Comparison of ENCODE assay signal across 2 cellular contexts in genomic region chr1:161790587-161791317, GRCh38.
TF ChIP-seq lines count a peak whose summit lies in the region.

No MANE protein-coding gene starts in this region.

TF ChIP-seq in HEK293, 187 proteins besides CTCF, POLR2A, EP300 and RAD21 (continued from another document):
- TF ChIP-seq HOXD13 (CRISPR knock-in tag; IDR thresholded peaks at IDR 0.05; ENCODE audit: borderline replicate concordance) = no peak
- no peak for TF ChIP-seq ZNF302 (tag by site-specific recombination; IDR thresholded peaks at IDR 0.05; ENCODE audit: low read depth)
- peak; percentile 93 for TF ChIP-seq ZSCAN4 (tag by site-specific recombination; IDR thresholded peaks at IDR 0.05)
- 0 out of 2 replicates have a peak, but pooled peaks have one; percentile 10 for TF ChIP-seq WT1 (tag by site-specific recombination; IDR thresholded peaks at IDR 0.05)
- TF ChIP-seq ZNF548 (tag by site-specific recombination; IDR thresholded peaks at IDR 0.05) = no peak
- TF ChIP-seq ZNF148 (tag by site-specific recombination; IDR thresholded peaks at IDR 0.05; ENCODE audit: borderline replicate concordance) = no peak
- TF ChIP-seq ZBTB11 (tag by site-specific recombination; conservative IDR thresholded peaks at IDR 0.05; ENCODE audit: low read depth) = no peak
- no peak for TF ChIP-seq ZNF776 (tag by site-specific recombination; IDR thresholded peaks at IDR 0.05; ENCODE audit: borderline replicate concordance)
- no peak for TF ChIP-seq TRIM28 (IDR thresholded peaks at IDR 0.05; ENCODE audit: borderline replicate concordance, low read length)

TF ChIP-seq in K562, 482 proteins besides CTCF, POLR2A, EP300 and RAD21:
- TF ChIP-seq ZNF407 (IDR thresholded peaks at IDR 0.05; ENCODE audit: low read depth) = no peak
- TF ChIP-seq ELK3 (CRISPR knock-in tag; IDR thresholded peaks at IDR 0.05) = no peak
- 0 out of 2 replicates have a peak, but pooled peaks have one; percentile 37 for TF ChIP-seq SUPT5H (IDR thresholded peaks at IDR 0.05)
- no peak for TF ChIP-seq MED1 (CRISPR knock-in tag; IDR thresholded peaks at IDR 0.05; ENCODE audit: borderline replicate concordance)
- TF ChIP-seq RHOXF2B (CRISPR knock-in tag; conservative IDR thresholded peaks at IDR 0.05) = no peak
- TF ChIP-seq IRF9 (tag; IDR thresholded peaks at IDR 0.05) = 0 out of 2 replicates have a peak, but pooled peaks have one; percentile 26
- peak; percentile 85 for TF ChIP-seq CEBPB (tag; IDR thresholded peaks at IDR 0.05)
- TF ChIP-seq NFIX (CRISPR knock-in tag; IDR thresholded peaks at IDR 0.05; ENCODE audit: low read depth) = no peak
- no peak for TF ChIP-seq CEBPG (CRISPR knock-in tag; IDR thresholded peaks at IDR 0.05)
- peak; percentile 57 to 67; a peak in 3 of 4 replicates for TF ChIP-seq CEBPG (tag; conservative IDR thresholded peaks at IDR 0.05 in 1 of 2, IDR thresholded peaks at IDR 0.05 in 1 of 2)
- TF ChIP-seq CHD1 (IDR thresholded peaks at IDR 0.05; ENCODE audit: low read length) = no peak
- TF ChIP-seq MCM7 (IDR thresholded peaks at IDR 0.05) = no peak
- no peak for TF ChIP-seq TAF7 (tag; IDR thresholded peaks at IDR 0.05)
- no peak for TF ChIP-seq CTBP1 (IDR thresholded peaks at IDR 0.05; ENCODE audit: borderline replicate concordance)
- no peak for TF ChIP-seq U2AF2 (optimal IDR thresholded peaks at IDR 0.05; ENCODE audit: low read depth, low read length)
- no peak for TF ChIP-seq SAFB2 (IDR thresholded peaks at IDR 0.05; ENCODE audit: borderline replicate concordance, low read depth, low read length, severe bottlenecking)
TF ChIP-seq in K562: peak in this region for 4.
